10 cellular contexts compared by ENCODE assay signal in genomic region chr6:18261877-18262276, GRCh38. TPM values are rescaled to one million over a fixed set of nuclear protein-coding genes. Genes with fewer than 3 reads are reported as not detected.
DNase-seq lines count a peak whose midpoint lies in the region; ATAC-seq and TF ChIP-seq lines count a peak whose summit lies in the region.
"Had no signal": no experiment of that assay in that cellular context is flagged by ENCODE, and none has a peak within 500 bp of the region (broad histone marks: within the 10 kb centered on the region; RNA-seq: fewer than 3 reads in every experiment).

No MANE protein-coding gene starts in this region.

- H3K4me1 Mint-ChIP-seq in IgD-negative memory B cell (peaks cover 39 to 49% (median 44%) of the 10 kb centered on the region in 3 donors), neural crest cell (peaks cover 53% of the 10 kb centered on the region)

- H3K27me3 Mint-ChIP-seq in IgD-negative memory B cell (no peaks in the 10 kb centered on the region), neural crest cell (ENCODE audit: low read depth) (no peaks in the 10 kb centered on the region)

- peak overlapping the region; percentile 94 for H3K4me3 ChIP-seq in astrocyte of the cerebellum (ENCODE audit: low read depth, low read length)

- peak; percentile 17 for DNase-seq in NCI-H748 (lab: John Stamatoyannopoulos, UW; ENCODE audit: unreplicated experiment)
- DNase-seq in NCI-H748 treated with DMSO at 0.1 percent for 48 hours (lab: John Stamatoyannopoulos, UW), result no peak
- DNase-seq in astrocyte of the cerebellum (ENCODE audit: low read depth), result no peak
- no peak for DNase-seq in neural crest cell (ENCODE audit: low read depth, low spot score)
- DNase-seq in foreskin keratinocyte, result no peak

- H3K4me3 Mint-ChIP-seq in IgD-negative memory B cell (peak overlapping the region; percentile 18 to 97 (median 96)), neural crest cell (peak overlapping the region; percentile 95)

- H3K27me3 ChIP-seq in foreskin keratinocyte, result no peaks in the 10 kb centered on the region

- ATAC-seq in foreskin keratinocyte (no peak), HG03159 (IDR thresholded peaks at IDR 0.05; ENCODE audit: unreplicated experiment) (no peak), GM18502 (IDR thresholded peaks at IDR 0.05; ENCODE audit: poor library complexity, unreplicated experiment) (no peak)

- H3K9me3 Mint-ChIP-seq in IgD-negative memory B cell (no peaks in the 10 kb centered on the region), neural crest cell (no peaks in the 10 kb centered on the region)

- H3K27ac ChIP-seq in foreskin keratinocyte, result no peak overlapping the region
- H3K27ac ChIP-seq: thoracic aorta, VCaP had no signal

- no peak for TF ChIP-seq CTCF in astrocyte of the cerebellum (IDR thresholded peaks at IDR 0.05; ENCODE audit: low read depth, low read length, missing control alignments)
- no peak for TF ChIP-seq CTCF in neural crest cell (conservative IDR thresholded peaks at IDR 0.05)
- TF ChIP-seq CTCF in foreskin keratinocyte (conservative IDR thresholded peaks at IDR 0.05), result no peak

- in situ Hi-C loops in astrocyte of the cerebellum (cut with HindIII; ENCODE audit: low sequenced_read_pairs), result no loop called here

- H3K36me3 Mint-ChIP-seq in IgD-negative memory B cell (peaks cover 2% of the 10 kb centered on the region), neural crest cell (ENCODE audit: low read depth) (peaks cover 22% of the 10 kb centered on the region)

- peak overlapping the region; percentile 48 to 96 (median 94) for H3K27ac Mint-ChIP-seq in IgD-negative memory B cell
- H3K27ac Mint-ChIP-seq in neural crest cell (ENCODE audit: unreplicated experiment), result no peak overlapping the region

- H3K4me1 ChIP-seq in foreskin keratinocyte, result peaks cover 33% of the 10 kb centered on the region

RNA-seq across cellular contexts. Expression of gene DEK, which starts 2.5 kb away (rescaled TPM):
- 83.3 TPM for polyA plus RNA-seq in IgD-negative memory B cell
- total RNA-seq in neural crest cell, result 207 and 221 TPM in 2 replicates
- total RNA-seq in foreskin keratinocyte, result 125 and 154 TPM in 2 replicates
- polyA plus RNA-seq in foreskin keratinocyte, result 58.0 and 78.7 TPM in 2 replicates
